In the genomic region with DNA sequence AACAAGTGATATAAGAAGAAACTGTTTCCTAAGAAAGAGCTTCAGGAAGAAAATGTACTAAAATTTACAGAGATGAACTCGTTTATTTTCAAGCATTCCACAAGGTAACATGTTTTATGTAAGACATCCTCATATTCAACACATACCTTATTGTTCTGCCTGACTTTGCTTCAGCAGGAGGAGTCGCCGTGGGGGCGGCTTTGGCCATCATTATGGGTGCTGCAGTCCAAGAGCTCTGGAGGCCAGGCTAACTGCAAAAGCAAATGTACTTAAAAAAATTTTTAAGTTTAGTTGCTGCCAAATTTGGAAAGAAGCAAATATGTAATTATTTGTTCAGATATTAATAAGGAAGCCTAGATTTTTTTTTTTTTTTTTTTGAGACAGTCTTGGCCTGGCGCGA, we compare ENCODE assay signal across 24 cellular contexts. TPM values are rescaled to one million over a fixed set of nuclear protein-coding genes. Genes with fewer than 3 reads are reported as not detected.
DNase-seq lines count a peak whose midpoint lies in the region; ATAC-seq and TF ChIP-seq lines count a peak whose summit lies in the region.
"Had no signal": no experiment of that assay in that cellular context is flagged by ENCODE, and none has a peak within 500 bp of the region (broad histone marks: within the 10 kb centered on the region; RNA-seq: fewer than 3 reads in every experiment).

No MANE protein-coding gene starts in this region.

- peaks cover 19% of the 10 kb centered on the region for H3K4me1 Mint-ChIP-seq in T-helper 2 cell treated with Interferon-gamma antibody and Interleukin-4, amounts not matched to agents 5 μg/mL and 100 μg/mL, for 36 hours (ENCODE audit: low read depth)
- peaks cover 26% of the 10 kb centered on the region for H3K4me1 Mint-ChIP-seq in type B pancreatic cell (ENCODE audit: unreplicated experiment)

- H3K27ac Mint-ChIP-seq in T-helper 2 cell treated with Interferon-gamma antibody and Interleukin-4, amounts not matched to agents 5 μg/mL and 100 μg/mL, for 36 hours: peak overlapping the region; percentile 15
- H3K27ac Mint-ChIP-seq in type B pancreatic cell: peak overlapping the region; percentile 84

- H3K27me3 Mint-ChIP-seq in T-helper 2 cell treated with Interferon-gamma antibody and Interleukin-4, amounts not matched to agents 5 μg/mL and 100 μg/mL, for 36 hours (ENCODE audit: low read depth): no peaks in the 10 kb centered on the region
- H3K27me3 Mint-ChIP-seq in type B pancreatic cell: no peaks in the 10 kb centered on the region
- H3K27me3 Mint-ChIP-seq: activated B cell treated with CpG ODN at 0.5 μM for 24 hours; central memory CD8-positive, alpha-beta T cell had no signal

- DNase-seq in T-helper 2 cell treated with Interferon-gamma antibody and Interleukin-4, amounts not matched to agents 5 μg/mL and 100 μg/mL, for 36 hours (ENCODE audit: low spot score): no peak
- DNase-seq in T-helper 2 cell (no peak), left ventricle myocardium inferior (no peak), left cardiac atrium (no peak), epidermal melanocyte (ENCODE audit: insufficient read length, low spot score) (peak; percentile 10), type B pancreatic cell (ENCODE audit: extremely low spot score, unreplicated experiment) (no peak)
- DNase-seq in activated CD8-positive, alpha-beta memory T cell treated with anti-CD3 and anti-CD28 coated beads, Interleukin-2, amount 50 U/mL, for 4 hours: no peak
- DNase-seq: activated B cell treated with CpG ODN at 0.5 μM for 24 hours; activated effector memory CD4-positive, alpha-beta T cell treated with Interleukin-2 at 50 U/mL for 16 hours; AML-193; KBM-7; NCI-H146; NCI-H2171 treated with DMSO at 0.1 percent for 48 hours; NCI-H524 treated with DMSO at 0.1 percent for 48 hours; SK-N-SH; stimulated activated CD4-positive, alpha-beta T cell treated with anti-CD3 and anti-CD28 coated beads, Interleukin-2, amount 100 ng/mL, for 24 hours; T-helper 9 cell had no signal

- no peak for ATAC-seq in left cardiac atrium
- no peak for ATAC-seq in GM18498 (IDR thresholded peaks at IDR 0.05; ENCODE audit: unreplicated experiment)
- ATAC-seq: left lobe of liver; stimulated activated effector memory CD8-positive, alpha-beta T cell treated with anti-CD3 and anti-CD28 coated beads, Interleukin-12 subunit alpha, Interleukin-12 subunit beta, amount 100 ng/mL, for 72 hours had no signal

- H3K36me3 ChIP-seq in left ventricle myocardium inferior: no peaks in the 10 kb centered on the region
- H3K36me3 ChIP-seq: ascending aorta, prostate gland had no signal

- peak overlapping the region; percentile 94 for H3K27ac ChIP-seq in left ventricle myocardium inferior (replicated peaks)
- H3K27ac ChIP-seq: 22Rv1, prostate gland had no signal

- no peaks in the 10 kb centered on the region for H3K9me3 ChIP-seq in left ventricle myocardium inferior (replicated peaks)
- H3K9me3 ChIP-seq: ascending aorta, prostate gland, SK-N-SH had no signal

- peaks cover under 1% of the 10 kb centered on the region for H3K36me3 Mint-ChIP-seq in T-helper 2 cell treated with Interferon-gamma antibody and Interleukin-4, amounts not matched to agents 5 μg/mL and 100 μg/mL, for 36 hours (ENCODE audit: low read depth)
- H3K36me3 Mint-ChIP-seq in type B pancreatic cell: no peaks in the 10 kb centered on the region

- H3K4me3 ChIP-seq in left ventricle myocardium inferior: no peak overlapping the region
- H3K4me3 ChIP-seq: ascending aorta, prostate gland had no signal

- intact Hi-C loops in left ventricle myocardium inferior (cut with micrococcal nuclease) (no loop called here), left cardiac atrium (cut with DNase I) (loop anchor here (10.0 kb wide), 2 partner anchors 149 to 169 kb away; no protein-coding TSS in a partner anchor)

- no peak overlapping the region for H3K4me3 Mint-ChIP-seq in T-helper 2 cell treated with Interferon-gamma antibody and Interleukin-4, amounts not matched to agents 5 μg/mL and 100 μg/mL, for 36 hours
- H3K4me3 Mint-ChIP-seq in type B pancreatic cell: no peak overlapping the region
- H3K4me3 Mint-ChIP-seq: activated B cell treated with CpG ODN at 0.5 μM for 24 hours; central memory CD8-positive, alpha-beta T cell; stimulated activated effector memory CD8-positive, alpha-beta T cell treated with anti-CD3 and anti-CD28 coated beads, Interleukin-12 subunit alpha, Interleukin-12 subunit beta, amount 100 ng/mL, for 72 hours had no signal

- peaks cover 57% of the 10 kb centered on the region for H3K4me1 ChIP-seq in left ventricle myocardium inferior

- H3K9me3 Mint-ChIP-seq in T-helper 2 cell treated with Interferon-gamma antibody and Interleukin-4, amounts not matched to agents 5 μg/mL and 100 μg/mL, for 36 hours: no peaks in the 10 kb centered on the region
- no peaks in the 10 kb centered on the region for H3K9me3 Mint-ChIP-seq in type B pancreatic cell
- H3K9me3 Mint-ChIP-seq: activated B cell treated with CpG ODN at 0.5 μM for 24 hours; central memory CD8-positive, alpha-beta T cell; stimulated activated effector memory CD8-positive, alpha-beta T cell treated with anti-CD3 and anti-CD28 coated beads, Interleukin-12 subunit alpha, Interleukin-12 subunit beta, amount 100 ng/mL, for 72 hours had no signal

- TF ChIP-seq CTCF in left ventricle myocardium inferior (IDR thresholded peaks at IDR 0.05; ENCODE audit: borderline replicate concordance): no peak
- no peak for TF ChIP-seq CTCF in type B pancreatic cell (conservative IDR thresholded peaks at IDR 0.05)

- no peaks in the 10 kb centered on the region for H3K27me3 ChIP-seq in left ventricle myocardium inferior (ENCODE audit: low read depth)
- H3K27me3 ChIP-seq: ascending aorta had no signal

RNA-seq across cellular contexts. Expression of gene SPG7, which starts 4.1 kb away (rescaled TPM):
- total RNA-seq in left ventricle myocardium inferior (104 TPM), left cardiac atrium (10 to 100 TPM; 78.5 to 99.5 TPM), type B pancreatic cell (ENCODE audit: low replicate concordance) (120 and 129 TPM in 2 replicates)

RNA-seq across cellular contexts. Expression of gene ANKRD11, which starts 13.7 kb away (rescaled TPM):
- total RNA-seq in left ventricle myocardium inferior (63.8 TPM), left cardiac atrium (10 to 100 TPM; 74.3 to 86.2 TPM), type B pancreatic cell (ENCODE audit: low replicate concordance) (153 and 155 TPM in 2 replicates)

RNA-seq across cellular contexts. Expression of gene RPL13, which starts 56.4 kb away (rescaled TPM):
- total RNA-seq in left ventricle myocardium inferior (1,030 TPM), left cardiac atrium (1,000 to 10,000 TPM; 1,319 to 1,367 TPM), type B pancreatic cell (ENCODE audit: low replicate concordance) (2,449 and 2,557 TPM in 2 replicates)
